In genomic region chr3:129827765-129828164, GRCh38 we compare ENCODE assay signal across 8 cellular contexts.
DNase-seq lines count a peak whose midpoint lies in the region; ATAC-seq and TF ChIP-seq lines count a peak whose summit lies in the region.

No MANE protein-coding gene starts in this region.

- intact Hi-C loops in left ventricle myocardium superior (cut with micrococcal nuclease) (loop anchor here (5.0 kb wide), 2 partner anchors 175 to 335 kb away; no protein-coding TSS in a partner anchor), cardiac septum (cut with DNase I) (loop anchor here (2.0 to 5.0 kb wide), 3 partner anchors 65 to 199 kb away; partner anchors contain the start of gene TMCC1)

- peaks cover 19% of the 10 kb centered on the region for H4K20me1 ChIP-seq in smooth muscle cell (ENCODE audit: low read depth)

- no peak for TF ChIP-seq CTCF in smooth muscle cell (IDR thresholded peaks at IDR 0.05; ENCODE audit: borderline replicate concordance, insufficient read depth, poor library complexity, severe bottlenecking)

- peaks cover 14% of the 10 kb centered on the region for H3K79me2 ChIP-seq in smooth muscle cell (ENCODE audit: low read depth)

- DNase-seq in left ventricle myocardium superior (no peak), cardiac septum (ENCODE audit: low spot score) (no peak), ureter (ENCODE audit: low spot score) (peak; percentile 43), NCI-H526 (lab: John Stamatoyannopoulos, UW) (no peak), COLO668 (lab: John Stamatoyannopoulos, UW; ENCODE audit: unreplicated experiment) (no peak), smooth muscle cell (lab: John Stamatoyannopoulos, UW; ENCODE audit: unreplicated experiment) (no peak)
- peak; percentile 21 to 29 for DNase-seq in activated CD4-positive, alpha-beta T cell treated with anti-CD3 and anti-CD28 coated beads, Interleukin-2, amount 50 U/mL, for 48 hours

- 94% methylated on average over 7 of the region's 7 CpGs for WGBS in smooth muscle cell (ENCODE audit: low lambda C conversion rate)

- H3K4me1 ChIP-seq in smooth muscle cell (ENCODE audit: low read depth), result peaks cover 8% of the 10 kb centered on the region

- no peak overlapping the region for H3K27ac ChIP-seq in smooth muscle cell (ENCODE audit: low read depth)

- H3K9ac ChIP-seq in smooth muscle cell (ENCODE audit: low read depth), result no peak overlapping the region

- no peak overlapping the region for H2AFZ ChIP-seq in smooth muscle cell (ENCODE audit: low read depth)

- peak; percentile 41 for ATAC-seq in left ventricle myocardium superior
- peak; percentile 61 for ATAC-seq in HG03342 (IDR thresholded peaks at IDR 0.05; ENCODE audit: unreplicated experiment)

- no peak overlapping the region for H3K4me3 ChIP-seq in smooth muscle cell

- H3F3A ChIP-seq in smooth muscle cell (ENCODE audit: low read depth), result peaks cover 7% of the 10 kb centered on the region

- no peak overlapping the region for H3K4me2 ChIP-seq in smooth muscle cell

- H3K9me3 ChIP-seq in smooth muscle cell (replicated peaks; ENCODE audit: low read depth), result no peaks in the 10 kb centered on the region

- no peaks in the 10 kb centered on the region for H3K36me3 ChIP-seq in smooth muscle cell (ENCODE audit: low read depth)

- H3K27me3 ChIP-seq in smooth muscle cell (ENCODE audit: low read depth), result no peaks in the 10 kb centered on the region

Comparison
In these comparisons a context has a peak if more than half of its experiments do, and no peak if none do; other contexts are left out.
1. DNase-seq: peak in activated CD4-positive, alpha-beta T cell treated with anti-CD3 and anti-CD28 coated beads, Interleukin-2, amount 50 U/mL, for 48 hours (2 of 2) and ureter (single experiment); none in left ventricle myocardium superior (single experiment), cardiac septum (single experiment), NCI-H526 (0 of 2), COLO668 (single experiment) and smooth muscle cell (single experiment).